ENCODE assay signal across 8 cellular contexts in genomic region chr12:53345486-53346195, GRCh38. TPM values are rescaled to one million over a fixed set of nuclear protein-coding genes. Genes with fewer than 3 reads are reported as not detected.
DNase-seq lines count a peak whose midpoint lies in the region; ATAC-seq and TF ChIP-seq lines count a peak whose summit lies in the region.

No MANE protein-coding gene starts in this region.

- peak overlapping the region; percentile 100 for H2AFZ ChIP-seq in KMS-11 (ENCODE audit: low read depth)

- DNase-seq in AG10803 (ENCODE audit: low read depth) (peak; percentile 83), cardiac fibroblast (ENCODE audit: low read depth in 2 of 2) (peak; percentile 64 to 75), 8988T (no peak), NOMO-1 treated with dmso at 0.1 percent for 144 hours (lab: John Stamatoyannopoulos, UW; ENCODE audit: unreplicated experiment) (no peak)

- TF ChIP-seq CTCF in AG10803 (conservative IDR thresholded peaks at IDR 0.05; ENCODE audit: low read length): peak; percentile 4; the same call in 1 of the 2 replicates
- no peak; the same call in 1 of the 2 replicates for TF ChIP-seq CTCF in KMS-11 (conservative IDR thresholded peaks at IDR 0.05; ENCODE audit: low read depth, low read length)
- TF ChIP-seq CTCF in cardiac fibroblast (IDR thresholded peaks at IDR 0.05; ENCODE audit: low read depth, low read length): no peak

- H3K4me3 ChIP-seq in AG10803 (ENCODE audit: low read length): peak overlapping the region; percentile 74
- H3K4me3 ChIP-seq in KMS-11 (IDR thresholded peaks at IDR 0.05; ENCODE audit: insufficient read depth, low read depth, low read length): peak overlapping the region; percentile 33
- H3K4me3 ChIP-seq in cardiac fibroblast (replicated peaks in 1 of 2; ENCODE audit: low read depth in 2 of 2, low read length in 2 of 2): peak overlapping the region; percentile 59 to 60
- H3K4me3 ChIP-seq in mesodermal cell (ENCODE audit: extremely low read depth, insufficient read depth, low read length, poor library complexity, severe bottlenecking): peak overlapping the region; percentile 56

- H3K79me2 ChIP-seq in KMS-11 (ENCODE audit: insufficient read depth, low read depth): no peaks in the 10 kb centered on the region

- ATAC-seq in HG02870 (IDR thresholded peaks at IDR 0.05; ENCODE audit: unreplicated experiment) (no peak), GM21737 (IDR thresholded peaks at IDR 0.05; ENCODE audit: unreplicated experiment) (no peak)

- no peaks in the 10 kb centered on the region for H3K9me3 ChIP-seq in mesodermal cell (ENCODE audit: control insufficient read depth, low read length)

- H3K9ac ChIP-seq in KMS-11: peak overlapping the region; percentile 60; the same call in 1 of the 2 replicates

- peaks cover 28% of the 10 kb centered on the region for H3K4me1 ChIP-seq in KMS-11 (ENCODE audit: low read depth, poor library complexity, severe bottlenecking)
- peaks cover 9% of the 10 kb centered on the region for H3K4me1 ChIP-seq in mesodermal cell (ENCODE audit: control insufficient read depth, insufficient read depth, low read length, poor library complexity, severe bottlenecking)

- H3K36me3 ChIP-seq in KMS-11 (ENCODE audit: insufficient read depth) (no peaks in the 10 kb centered on the region), mesodermal cell (ENCODE audit: control insufficient read depth, insufficient read depth, low read length) (no peaks in the 10 kb centered on the region)

- 13 to 35% methylated on average over 2 to 4 of the region's 10 CpGs for WGBS in mesodermal cell (ENCODE audit: insufficient coverage in 2 of 2), 2 experiments

- H3K27me3 ChIP-seq in KMS-11 (ENCODE audit: insufficient read depth, low read depth): no peaks in the 10 kb centered on the region; the same call in 1 of the 2 replicates

- H4K20me1 ChIP-seq in KMS-11 (ENCODE audit: insufficient read depth): no peaks in the 10 kb centered on the region

- H3K27ac ChIP-seq in KMS-11 (no peak overlapping the region; the same call in 1 of the 2 replicates), mesodermal cell (ENCODE audit: low read depth, low read length, severe bottlenecking) (peak overlapping the region; percentile 79)

- peak overlapping the region; percentile 100 for H3K4me2 ChIP-seq in KMS-11

RNA-seq across cellular contexts. Expression of gene SP7, which starts 9.5 kb away (rescaled TPM):
- 0.66 TPM for polyA plus RNA-seq in mesodermal cell (2013, experiment 1 of 2)
- 0.51 TPM for polyA plus RNA-seq in mesodermal cell (2013, experiment 2 of 2)

RNA-seq across cellular contexts. Expression of gene AAAS, which starts 24.2 kb away (rescaled TPM):
- polyA plus RNA-seq in mesodermal cell (2013, experiment 1 of 2): 61.1 TPM
- polyA plus RNA-seq in mesodermal cell (2013, experiment 2 of 2): 59.7 TPM

RNA-seq across cellular contexts. Expression of gene SP1, which starts 34.3 kb away (rescaled TPM):
- polyA plus RNA-seq in mesodermal cell (2013, experiment 1 of 2): 44.2 TPM
- polyA plus RNA-seq in mesodermal cell (2013, experiment 2 of 2): 37.8 TPM

RNA-seq across cellular contexts. Expression of gene MYG1, which starts 46.1 kb away (rescaled TPM):
- polyA plus RNA-seq in mesodermal cell (2013, experiment 1 of 2): 57.8 TPM
- 56.8 TPM for polyA plus RNA-seq in mesodermal cell (2013, experiment 2 of 2)

RNA-seq across cellular contexts. Expression of gene PFDN5, which starts 50.3 kb away (rescaled TPM):
- 554 TPM for polyA plus RNA-seq in mesodermal cell (2013, experiment 1 of 2)
- polyA plus RNA-seq in mesodermal cell (2013, experiment 2 of 2): 537 TPM

Comparison
In these comparisons a context has a peak if more than half of its experiments do, and no peak if none do; other contexts are left out.
1. DNase-seq: peak in AG10803 (single experiment) and cardiac fibroblast (2 of 2); none in 8988T (single experiment) and NOMO-1 treated with dmso at 0.1 percent for 144 hours (single experiment).
2. Peak in every context shown above with its lines, with median percentiles within 50 percentile points of each other: H3K4me3 ChIP-seq.